33 cellular contexts compared by ENCODE assay signal in genomic region chr20:52193886-52194545, GRCh38. TPM values are rescaled to one million over a fixed set of nuclear protein-coding genes. Genes with fewer than 3 reads are reported as not detected.
DNase-seq lines count a peak whose midpoint lies in the region; ATAC-seq, FAIRE-seq and TF ChIP-seq lines count a peak whose summit lies in the region.
"Had no signal": no experiment of that assay in that cellular context is flagged by ENCODE, and none has a peak within 500 bp of the region (broad histone marks: within the 10 kb centered on the region; RNA-seq: fewer than 3 reads in every experiment).

No MANE protein-coding gene starts in this region.

- no peaks in the 10 kb centered on the region for H3K9me2 ChIP-seq in hepatocyte (replicated peaks; ENCODE audit: insufficient read depth)

- H3K79me2 ChIP-seq in hepatocyte = peaks cover 23% of the 10 kb centered on the region

- H3K27me3 ChIP-seq in hepatocyte (no peaks in the 10 kb centered on the region), small intestine (ENCODE audit: control insufficient read depth in 2 of 2, insufficient read depth in 2 of 2, low read length in 2 of 2) (no peaks in the 10 kb centered on the region)
- H3K27me3 ChIP-seq: adrenal gland, body of pancreas, esophagus muscularis mucosa, Peyer's patch, upper lobe of left lung had no signal

- H3K27ac ChIP-seq in hepatocyte (no peak overlapping the region), small intestine (ENCODE audit: low read depth in 1 of 2, low read length in 1 of 2) (no peak overlapping the region)
- H3K27ac ChIP-seq: adrenal gland, body of pancreas, C4-2B, esophagus muscularis mucosa, Peyer's patch, upper lobe of left lung had no signal

- no peaks in the 10 kb centered on the region for H4K20me1 ChIP-seq in hepatocyte (ENCODE audit: insufficient read depth, poor library complexity, severe bottlenecking)

- 82% methylated on average over 9 of the region's 9 CpGs for WGBS in hepatocyte (ENCODE audit: low lambda C conversion rate, missing lambda C conversion rate)
- WGBS in small intestine, 3 donors = 63 to 81% (median 69%) methylated on average over 9 of the region's 9 CpGs

- no peak for TF ChIP-seq CTCF in hepatocyte (IDR thresholded peaks at IDR 0.05; ENCODE audit: poor library complexity)

- H2AFZ ChIP-seq in hepatocyte = no peak overlapping the region

- H3K4me1 ChIP-seq in hepatocyte (ENCODE audit: insufficient read depth) (no peaks in the 10 kb centered on the region), small intestine (ENCODE audit: control insufficient read depth in 2 of 2, insufficient read depth in 1 of 2, low read depth in 1 of 2, low read length in 1 of 2) (peaks cover 0 to 5% of the 10 kb centered on the region in 2 donors)

- ATAC-seq in GM21381 (IDR thresholded peaks at IDR 0.05; ENCODE audit: unreplicated experiment) (no peak), GM18498 (IDR thresholded peaks at IDR 0.05; ENCODE audit: unreplicated experiment) (no peak)
- ATAC-seq: activated CD8-positive, alpha-beta T cell treated with anti-CD3 and anti-CD28 coated beads for 36 hours; body of pancreas; GM12878; naive thymus-derived CD4-positive, alpha-beta T cell had no signal

- FAIRE-seq in small intestine (lab: Jason Lieb, UNC) = no peak
- FAIRE-seq: D721Med, GM12878, keratinocyte had no signal

- DNase-seq in DMS153 (lab: John Stamatoyannopoulos, UW) = peak; percentile 2
- no peak for DNase-seq in DMS153 treated with DMSO at 0.1 percent for 48 hours (lab: John Stamatoyannopoulos, UW; ENCODE audit: unreplicated experiment)
- DNase-seq in NCI-H2029 treated with DMSO at 0.1 percent for 48 hours (lab: John Stamatoyannopoulos, UW) = peak; percentile 23
- peak; percentile 12 for DNase-seq in hepatocyte (ENCODE audit: low spot score)
- DNase-seq in small intestine = peak; percentile 16
- no peak for DNase-seq in hypothalamus (lab: John Stamatoyannopoulos, UW)
- DNase-seq: 8988T; activated CD8-positive, alpha-beta memory T cell treated with anti-CD3 and anti-CD28 coated beads, Interleukin-2, amount 50 U/mL, for 48 hours; activated CD8-positive, alpha-beta T cell treated with anti-CD3 and anti-CD28 coated beads for 36 hours; activated naive CD4-positive, alpha-beta T cell treated with anti-CD3 and anti-CD28 coated beads, Interleukin-2, amount 10 ng/mL, durations not matched to agents 7 days and 5 days; body of pancreas; cerebellar nuclear complex; EL; foreskin fibroblast; HCEC 1CT; head of caudate nucleus; naive thymus-derived CD4-positive, alpha-beta T cell; NCI-H1694 treated with DMSO at 0.1 percent for 48 hours; NCI-H748 treated with DMSO at 0.1 percent for 48 hours; occipital lobe; Peyer's patch; SIG-M5; stimulated activated CD4-positive, alpha-beta T cell treated with anti-CD3 and anti-CD28 coated beads, Interleukin-15, amount 100 ng/mL, for 24 hours; stimulated activated CD4-positive, alpha-beta T cell treated with anti-CD3 and anti-CD28 coated beads, Interleukin-4, amount 100 ng/mL, for 4 hours; upper lobe of left lung had no signal

- H3K4me3 ChIP-seq in hepatocyte = no peak overlapping the region
- H3K4me3 ChIP-seq in small intestine (ENCODE audit: low read depth in 1 of 2, low read length in 2 of 2) = no peak overlapping the region
- H3K4me3 ChIP-seq: adrenal gland, body of pancreas, esophagus muscularis mucosa, GM12878, Peyer's patch, upper lobe of left lung had no signal

- H3K9me3 ChIP-seq in hepatocyte (ENCODE audit: low read depth) (no peaks in the 10 kb centered on the region), small intestine (ENCODE audit: control insufficient read depth, low read depth) (no peaks in the 10 kb centered on the region)
- H3K9me3 ChIP-seq: adrenal gland, body of pancreas, esophagus muscularis mucosa, Peyer's patch, upper lobe of left lung had no signal

- H3K36me3 ChIP-seq in hepatocyte (replicated peaks; ENCODE audit: insufficient read depth, low read depth) (no peaks in the 10 kb centered on the region), small intestine (ENCODE audit: control insufficient read depth in 2 of 2, insufficient read depth in 2 of 2, low read length in 2 of 2) (no peaks in the 10 kb centered on the region)
- H3K36me3 ChIP-seq: adrenal gland, esophagus muscularis mucosa, Peyer's patch, upper lobe of left lung had no signal

- H3K4me2 ChIP-seq in hepatocyte = no peak overlapping the region

RNA-seq across cellular contexts. Expression of gene ZFP64, which starts 2.4 kb away (rescaled TPM):
- 10.0 and 14.9 TPM in 2 replicates for total RNA-seq in hepatocyte
- polyA plus RNA-seq in hepatocyte (8.5 and 9.3 TPM in 2 replicates), small intestine (1 to 10 TPM; 4.1 to 9.3 (median 5.8) TPM)

Comparison
In these comparisons a context has a peak if more than half of its experiments do, and no peak if none do; other contexts are left out.
1. DNase-seq: peak in DMS153 (single experiment), NCI-H2029 treated with DMSO at 0.1 percent for 48 hours (single experiment), hepatocyte (single experiment) and small intestine (single experiment); none in DMS153 treated with DMSO at 0.1 percent for 48 hours (single experiment) and hypothalamus (0 of 51).